12 cellular contexts compared by ENCODE assay signal in genomic region chr16:15963307-15963910, GRCh38. TPM values are rescaled to one million over a fixed set of nuclear protein-coding genes. Genes with fewer than 3 reads are reported as not detected.
DNase-seq lines count a peak whose midpoint lies in the region; ATAC-seq and TF ChIP-seq lines count a peak whose summit lies in the region.
"Had no signal": no experiment of that assay in that cellular context is flagged by ENCODE, and none has a peak within 500 bp of the region (broad histone marks: within the 10 kb centered on the region; RNA-seq: fewer than 3 reads in every experiment).

No MANE protein-coding gene starts in this region.

- peaks cover 75% of the 10 kb centered on the region for H3K4me1 Mint-ChIP-seq in CD8-positive, alpha-beta T cell (ENCODE audit: low read depth)
- H3K4me1 Mint-ChIP-seq in GM23338, result peaks cover 48% of the 10 kb centered on the region
- peaks cover 60% of the 10 kb centered on the region for H3K4me1 Mint-ChIP-seq in activated T-helper 1 cell treated with anti-CD3 and anti-CD28 coated beads, Interleukin-12 subunit alpha, Interleukin-12 subunit beta, Interleukin-2, Interleukin-4 antibody, amounts not matched to agents 30 ng/mL and 10 ng/mL and 1 ng/mL, durations not matched to agents 14 hours and 24 hours and 36 hours (ENCODE audit: low read depth)
- H3K4me1 Mint-ChIP-seq in immature natural killer cell, result peaks cover 38 to 44% of the 10 kb centered on the region in 2 donors
- peaks cover 34% of the 10 kb centered on the region for H3K4me1 Mint-ChIP-seq in type B pancreatic cell (ENCODE audit: unreplicated experiment)

- H2AFZ ChIP-seq in GM23338, result no peak overlapping the region

- H3K36me3 ChIP-seq in CD8-positive, alpha-beta T cell (ENCODE audit: insufficient read depth, low read length), result no peaks in the 10 kb centered on the region
- H3K36me3 ChIP-seq in GM23338 (ENCODE audit: insufficient read depth), result no peaks in the 10 kb centered on the region; the same call in 1 of the 2 replicates

- no peak overlapping the region for H3K27ac ChIP-seq in CD8-positive, alpha-beta T cell (ENCODE audit: low read depth, low read length)
- H3K27ac ChIP-seq in GM23338 (ENCODE audit: low read depth), result no peak overlapping the region

- peaks cover 8% of the 10 kb centered on the region for H3K36me3 Mint-ChIP-seq in CD8-positive, alpha-beta T cell
- H3K36me3 Mint-ChIP-seq in GM23338 (ENCODE audit: low read depth), result peaks cover 46% of the 10 kb centered on the region
- H3K36me3 Mint-ChIP-seq in activated T-helper 1 cell treated with anti-CD3 and anti-CD28 coated beads, Interleukin-12 subunit alpha, Interleukin-12 subunit beta, Interleukin-2, Interleukin-4 antibody, amounts not matched to agents 30 ng/mL and 10 ng/mL and 1 ng/mL, durations not matched to agents 14 hours and 24 hours and 36 hours (ENCODE audit: low read depth), result peaks cover 44% of the 10 kb centered on the region
- peaks cover 0 to 10% (median 0%) of the 10 kb centered on the region in 3 donors for H3K36me3 Mint-ChIP-seq in immature natural killer cell
- H3K36me3 Mint-ChIP-seq in type B pancreatic cell, result peaks cover 16% of the 10 kb centered on the region

- 0 out of 2 replicates have a peak overlapping the region, but pooled peaks have one; percentile 39 for H3K4me2 ChIP-seq in GM23338

- POLR2A ChIA-PET in CD8-positive, alpha-beta T cell (lab: Charles Lee), result no interaction called here

- no peak for DNase-seq in CD8-positive, alpha-beta T cell
- DNase-seq in GM23338 (ENCODE audit: low spot score), result no peak
- no peak for DNase-seq in activated T-helper 1 cell treated with anti-CD3 and anti-CD28 coated beads, Interleukin-12 subunit alpha, Interleukin-12 subunit beta, Interleukin-2, Interleukin-4 antibody, amounts not matched to agents 30 ng/mL and 10 ng/mL and 1 ng/mL, durations not matched to agents 14 hours and 24 hours and 36 hours (ENCODE audit: low spot score)
- DNase-seq in immature natural killer cell, result no peak
- DNase-seq in type B pancreatic cell (ENCODE audit: extremely low spot score, unreplicated experiment), result no peak
- DNase-seq: activated CD4-positive, alpha-beta T cell treated with anti-CD3 and anti-CD28 coated beads, Interleukin-2, amount 50 U/mL, for 4 hours; Kasumi-1; NCI-H146; NCI-H446 had no signal

- H3K4me1 ChIP-seq in CD8-positive, alpha-beta T cell (ENCODE audit: insufficient read depth, low read length), result peaks cover 57% of the 10 kb centered on the region
- H3K4me1 ChIP-seq in GM23338 (ENCODE audit: insufficient read depth), result peaks cover 49% of the 10 kb centered on the region

- H4K20me1 ChIP-seq in GM23338 (replicated peaks; ENCODE audit: insufficient read depth), result peaks cover 27% of the 10 kb centered on the region

- H3K27me3 Mint-ChIP-seq in CD8-positive, alpha-beta T cell (ENCODE audit: low read depth), result no peaks in the 10 kb centered on the region
- H3K27me3 Mint-ChIP-seq in GM23338 (ENCODE audit: insufficient read depth, low read depth, poor library complexity) (peaks cover 10% of the 10 kb centered on the region), immature natural killer cell (ENCODE audit: low read depth in 3 of 3) (peaks cover 0 to 4% (median 3%) of the 10 kb centered on the region in 3 donors), type B pancreatic cell (no peaks in the 10 kb centered on the region)
- no peaks in the 10 kb centered on the region for H3K27me3 Mint-ChIP-seq in activated T-helper 1 cell treated with anti-CD3 and anti-CD28 coated beads, Interleukin-12 subunit alpha, Interleukin-12 subunit beta, Interleukin-2, Interleukin-4 antibody, amounts not matched to agents 30 ng/mL and 10 ng/mL and 1 ng/mL, durations not matched to agents 14 hours and 24 hours and 36 hours (ENCODE audit: insufficient read depth)

- no peaks in the 10 kb centered on the region for H3K9me3 ChIP-seq in CD8-positive, alpha-beta T cell (ENCODE audit: low read length)

- ATAC-seq in CD8-positive, alpha-beta T cell, result no peak
- ATAC-seq in GM23338 (no peak), HG03571 (IDR thresholded peaks at IDR 0.05; ENCODE audit: unreplicated experiment) (no peak), GM21723 (IDR thresholded peaks at IDR 0.05; ENCODE audit: unreplicated experiment) (no peak)

- TF ChIP-seq CTCF in CD8-positive, alpha-beta T cell (IDR thresholded peaks at IDR 0.05), result no peak
- TF ChIP-seq CTCF in GM23338 (conservative IDR thresholded peaks at IDR 0.05; ENCODE audit: low read depth in 2 of 2), result no peak
- TF ChIP-seq CTCF in type B pancreatic cell (conservative IDR thresholded peaks at IDR 0.05), result no peak

- CTCF ChIA-PET in CD8-positive, alpha-beta T cell (lab: Charles Lee), result no interaction called here

- peaks cover 4% of the 10 kb centered on the region for H3K9me3 Mint-ChIP-seq in CD8-positive, alpha-beta T cell
- H3K9me3 Mint-ChIP-seq in GM23338 (peaks cover 32% of the 10 kb centered on the region), immature natural killer cell (no peaks in the 10 kb centered on the region), type B pancreatic cell (no peaks in the 10 kb centered on the region)
- peaks cover 23% of the 10 kb centered on the region for H3K9me3 Mint-ChIP-seq in activated T-helper 1 cell treated with anti-CD3 and anti-CD28 coated beads, Interleukin-12 subunit alpha, Interleukin-12 subunit beta, Interleukin-2, Interleukin-4 antibody, amounts not matched to agents 30 ng/mL and 10 ng/mL and 1 ng/mL, durations not matched to agents 14 hours and 24 hours and 36 hours

- H3K27me3 ChIP-seq in CD8-positive, alpha-beta T cell (ENCODE audit: insufficient read depth, low read length), result no peaks in the 10 kb centered on the region
- H3K27me3 ChIP-seq in GM23338 (ENCODE audit: insufficient read depth), result no peaks in the 10 kb centered on the region

- H3F3A ChIP-seq in GM23338 (replicated peaks; ENCODE audit: low read depth), result no peaks in the 10 kb centered on the region; the same call in 1 of the 2 replicates

- H3K27ac Mint-ChIP-seq in CD8-positive, alpha-beta T cell, result peak overlapping the region; percentile 95
- H3K27ac Mint-ChIP-seq in GM23338 (no peak overlapping the region), immature natural killer cell (peak overlapping the region in 4 of 6 donors; percentile 29 to 98 (median 64)), type B pancreatic cell (no peak overlapping the region)
- H3K27ac Mint-ChIP-seq in activated T-helper 1 cell treated with anti-CD3 and anti-CD28 coated beads, Interleukin-12 subunit alpha, Interleukin-12 subunit beta, Interleukin-2, Interleukin-4 antibody, amounts not matched to agents 30 ng/mL and 10 ng/mL and 1 ng/mL, durations not matched to agents 14 hours and 24 hours and 36 hours, result peak overlapping the region; percentile 95

- no peak overlapping the region for H3K4me3 ChIP-seq in CD8-positive, alpha-beta T cell (ENCODE audit: low read depth, low read length)
- H3K4me3 ChIP-seq in GM23338, result no peak overlapping the region

- no peaks in the 10 kb centered on the region for H3K9me2 ChIP-seq in GM23338 (ENCODE audit: insufficient read depth)

- peaks cover 100% of the 10 kb centered on the region for H3K79me2 ChIP-seq in GM23338 (replicated peaks; ENCODE audit: insufficient read depth)

- no peak overlapping the region for H3K4me3 Mint-ChIP-seq in CD8-positive, alpha-beta T cell
- H3K4me3 Mint-ChIP-seq in GM23338 (no peak overlapping the region), immature natural killer cell (peak overlapping the region in 4 of 5 donors; percentile 17 to 57 (median 25)), type B pancreatic cell (no peak overlapping the region)
- peak overlapping the region; percentile 47 for H3K4me3 Mint-ChIP-seq in activated T-helper 1 cell treated with anti-CD3 and anti-CD28 coated beads, Interleukin-12 subunit alpha, Interleukin-12 subunit beta, Interleukin-2, Interleukin-4 antibody, amounts not matched to agents 30 ng/mL and 10 ng/mL and 1 ng/mL, durations not matched to agents 14 hours and 24 hours and 36 hours
- H3K4me3 Mint-ChIP-seq: CD14-positive monocyte had no signal

- intact Hi-C loops in CD8-positive, alpha-beta T cell (cut with DNase I, micrococcal nuclease), result loop anchor here in 1 of 2 experiments (5.0 kb wide), 2 partner anchors 39 to 69 kb away; no protein-coding TSS in a partner anchor
- intact Hi-C loops in activated T-helper 1 cell treated with anti-CD3 and anti-CD28 coated beads, Interleukin-12 subunit alpha, Interleukin-12 subunit beta, Interleukin-2, Interleukin-4 antibody, amounts not matched to agents 30 ng/mL and 10 ng/mL and 1 ng/mL, durations not matched to agents 14 hours and 24 hours and 36 hours (cut with micrococcal nuclease), result no loop called here

TF ChIP-seq in GM23338, 12 proteins besides CTCF, POLR2A, EP300 and RAD21 (continues in another document):
- TF ChIP-seq REST (IDR thresholded peaks at IDR 0.05; ENCODE audit: unreplicated experiment), result no peak

RNA-seq across cellular contexts. Expression of gene ABCC1, which starts 14.0 kb away (rescaled TPM):
- total RNA-seq in CD8-positive, alpha-beta T cell, result 10 to 100 TPM; 41.1 to 41.2 TPM
- total RNA-seq in GM23338 (2014; rRNA removed; shearing (Covaris generic)), result 46.6 and 48.2 TPM in 2 replicates
- polyA plus RNA-seq in GM23338 (2016; fragmentation: Nextera tagmentation; extraction: Ambion mirVana) (11.0 and 12.6 TPM in 2 replicates), immature natural killer cell (1 to 10 TPM; 2.3 to 3.6 (median 2.3) TPM)
- 102 and 108 TPM in 2 replicates for total RNA-seq in activated T-helper 1 cell treated with anti-CD3 and anti-CD28 coated beads, Interleukin-12 subunit alpha, Interleukin-12 subunit beta, Interleukin-2, Interleukin-4 antibody, amounts not matched to agents 30 ng/mL and 10 ng/mL and 1 ng/mL, durations not matched to agents 14 hours and 24 hours and 36 hours
- 38.1 and 53.7 TPM in 2 replicates for total RNA-seq in type B pancreatic cell (ENCODE audit: low replicate concordance)

Comparison
In these comparisons a context has a peak if more than half of its experiments do, and no peak if none do; other contexts are left out.
1. H3K27ac Mint-ChIP-seq: peak in CD8-positive, alpha-beta T cell (single experiment), activated T-helper 1 cell treated with anti-CD3 and anti-CD28 coated beads, Interleukin-12 subunit alpha, Interleukin-12 subunit beta, Interleukin-2, Interleukin-4 antibody, amounts not matched to agents 30 ng/mL and 10 ng/mL and 1 ng/mL, durations not matched to agents 14 hours and 24 hours and 36 hours (single experiment) and immature natural killer cell (4 of 6); none in GM23338 (single experiment) and type B pancreatic cell (single experiment).
2. H3K4me3 Mint-ChIP-seq: peak in activated T-helper 1 cell treated with anti-CD3 and anti-CD28 coated beads, Interleukin-12 subunit alpha, Interleukin-12 subunit beta, Interleukin-2, Interleukin-4 antibody, amounts not matched to agents 30 ng/mL and 10 ng/mL and 1 ng/mL, durations not matched to agents 14 hours and 24 hours and 36 hours (single experiment) and immature natural killer cell (4 of 5); none in CD8-positive, alpha-beta T cell (single experiment), GM23338 (single experiment) and type B pancreatic cell (single experiment).